ENCODE assay signal across 9 cellular contexts in genomic region chr19:39125199-39125553, GRCh38. TPM values are rescaled to one million over a fixed set of nuclear protein-coding genes. Genes with fewer than 3 reads are reported as not detected.
DNase-seq lines count a peak whose midpoint lies in the region; ATAC-seq and TF ChIP-seq lines count a peak whose summit lies in the region.
"Had no signal": no experiment of that assay in that cellular context is flagged by ENCODE, and none has a peak within 500 bp of the region (broad histone marks: within the 10 kb centered on the region; RNA-seq: fewer than 3 reads in every experiment).

No MANE protein-coding gene starts in this region.

- in situ Hi-C loops in GM13977 (cut with MboI; ENCODE audit: low pct_unique_long_range_greater_than_20kb, low sequenced_read_pairs, unreplicated experiment), result loop anchor here (10.0 kb wide), 1 partner anchor 210 kb away; the partner anchor contains the start of gene GMFG

- H3K36me3 Mint-ChIP-seq in activated T-helper 1 cell treated with anti-CD3 and anti-CD28 coated beads, Interleukin-12 subunit alpha, Interleukin-12 subunit beta, Interleukin-2, Interleukin-4 antibody, amounts not matched to agents 30 ng/mL and 10 ng/mL and 1 ng/mL, durations not matched to agents 14 hours and 24 hours and 36 hours (ENCODE audit: low read depth), result peaks cover 1% of the 10 kb centered on the region

- ATAC-seq in HG03064 (IDR thresholded peaks at IDR 0.05; ENCODE audit: low read depth, unreplicated experiment) (peak; percentile 9), GM18867 (IDR thresholded peaks at IDR 0.05; ENCODE audit: unreplicated experiment) (no peak)
- peak; percentile 44 for ATAC-seq in stimulated activated naive CD8-positive, alpha-beta T cell treated with anti-CD3 and anti-CD28 coated beads, Interleukin-15, amount 100 ng/mL, for 72 hours

- no peaks in the 10 kb centered on the region for H3K36me3 ChIP-seq in iPS-20b (ENCODE audit: insufficient read depth, low read depth, low read length)

- H3K9ac ChIP-seq in iPS-20b (ENCODE audit: low read depth, low read length), result no peak overlapping the region

- H3K27me3 ChIP-seq in iPS-20b (ENCODE audit: insufficient read depth, low read length), result no peaks in the 10 kb centered on the region

- peak overlapping the region; percentile 99 for H3K4me3 Mint-ChIP-seq in activated T-helper 1 cell treated with anti-CD3 and anti-CD28 coated beads, Interleukin-12 subunit alpha, Interleukin-12 subunit beta, Interleukin-2, Interleukin-4 antibody, amounts not matched to agents 30 ng/mL and 10 ng/mL and 1 ng/mL, durations not matched to agents 14 hours and 24 hours and 36 hours
- H3K4me3 Mint-ChIP-seq in stimulated activated naive CD8-positive, alpha-beta T cell treated with anti-CD3 and anti-CD28 coated beads, Interleukin-15, amount 100 ng/mL, for 72 hours, result peak overlapping the region; percentile 89 to 96

- no peaks in the 10 kb centered on the region for H3K9me3 Mint-ChIP-seq in activated T-helper 1 cell treated with anti-CD3 and anti-CD28 coated beads, Interleukin-12 subunit alpha, Interleukin-12 subunit beta, Interleukin-2, Interleukin-4 antibody, amounts not matched to agents 30 ng/mL and 10 ng/mL and 1 ng/mL, durations not matched to agents 14 hours and 24 hours and 36 hours
- no peaks in the 10 kb centered on the region for H3K9me3 Mint-ChIP-seq in stimulated activated naive CD8-positive, alpha-beta T cell treated with anti-CD3 and anti-CD28 coated beads, Interleukin-15, amount 100 ng/mL, for 72 hours

- TF ChIP-seq CTCF in GM13977 (IDR thresholded peaks at IDR 0.05; ENCODE audit: extremely low read depth, insufficient read depth, missing control alignments), result no peak

- peak overlapping the region; percentile 99 for H3K27ac Mint-ChIP-seq in activated T-helper 1 cell treated with anti-CD3 and anti-CD28 coated beads, Interleukin-12 subunit alpha, Interleukin-12 subunit beta, Interleukin-2, Interleukin-4 antibody, amounts not matched to agents 30 ng/mL and 10 ng/mL and 1 ng/mL, durations not matched to agents 14 hours and 24 hours and 36 hours
- peak overlapping the region; percentile 51 to 98 for H3K27ac Mint-ChIP-seq in stimulated activated naive CD8-positive, alpha-beta T cell treated with anti-CD3 and anti-CD28 coated beads, Interleukin-15, amount 100 ng/mL, for 72 hours

- H3K4me1 Mint-ChIP-seq in activated T-helper 1 cell treated with anti-CD3 and anti-CD28 coated beads, Interleukin-12 subunit alpha, Interleukin-12 subunit beta, Interleukin-2, Interleukin-4 antibody, amounts not matched to agents 30 ng/mL and 10 ng/mL and 1 ng/mL, durations not matched to agents 14 hours and 24 hours and 36 hours (ENCODE audit: low read depth), result peaks cover 45% of the 10 kb centered on the region
- peaks cover 64% of the 10 kb centered on the region for H3K4me1 Mint-ChIP-seq in stimulated activated naive CD8-positive, alpha-beta T cell treated with anti-CD3 and anti-CD28 coated beads, Interleukin-15, amount 100 ng/mL, for 72 hours

- H3K27ac ChIP-seq in iPS-20b (ENCODE audit: low read length), result no peak overlapping the region

- H3K9me3 ChIP-seq in iPS-20b (ENCODE audit: insufficient read depth, low read depth, low read length), result no peaks in the 10 kb centered on the region

- peaks cover 4% of the 10 kb centered on the region; the same call in 1 of the 2 replicates for H3K4me1 ChIP-seq in iPS-20b (ENCODE audit: insufficient read depth, low read length)

- intact Hi-C loops in activated T-helper 1 cell treated with anti-CD3 and anti-CD28 coated beads, Interleukin-12 subunit alpha, Interleukin-12 subunit beta, Interleukin-2, Interleukin-4 antibody, amounts not matched to agents 30 ng/mL and 10 ng/mL and 1 ng/mL, durations not matched to agents 14 hours and 24 hours and 36 hours (cut with micrococcal nuclease), result loop anchor here (1.0 to 10.0 kb wide), 3 partner anchors 216 to 550 kb away; partner anchors contain the start of gene PLEKHG2

- no peak for DNase-seq in activated T-helper 1 cell treated with anti-CD3 and anti-CD28 coated beads, Interleukin-12 subunit alpha, Interleukin-12 subunit beta, Interleukin-2, Interleukin-4 antibody, amounts not matched to agents 30 ng/mL and 10 ng/mL and 1 ng/mL, durations not matched to agents 14 hours and 24 hours and 36 hours (ENCODE audit: low spot score)
- DNase-seq in stimulated activated naive CD8-positive, alpha-beta T cell treated with anti-CD3 and anti-CD28 coated beads, Interleukin-15, amount 100 ng/mL, for 72 hours, result no peak
- DNase-seq in activated gamma-delta T cell treated with Interleukin-2 at 50 U/mL for 16 hours, result no peak
- no peak for DNase-seq in central memory CD4-positive, alpha-beta T cell
- no peak for DNase-seq in GM13977 (ENCODE audit: low spot score)

- H3K27me3 Mint-ChIP-seq in activated T-helper 1 cell treated with anti-CD3 and anti-CD28 coated beads, Interleukin-12 subunit alpha, Interleukin-12 subunit beta, Interleukin-2, Interleukin-4 antibody, amounts not matched to agents 30 ng/mL and 10 ng/mL and 1 ng/mL, durations not matched to agents 14 hours and 24 hours and 36 hours (ENCODE audit: insufficient read depth), result peaks cover 9% of the 10 kb centered on the region
- H3K27me3 Mint-ChIP-seq in stimulated activated naive CD8-positive, alpha-beta T cell treated with anti-CD3 and anti-CD28 coated beads, Interleukin-15, amount 100 ng/mL, for 72 hours, result no peaks in the 10 kb centered on the region

- peak overlapping the region; percentile 78; the same call in 1 of the 2 replicates for H3K4me3 ChIP-seq in iPS-20b (ENCODE audit: low read length)

RNA-seq across cellular contexts. Expression of gene PAK4, which starts 0.4 kb away (rescaled TPM):
- 18.5 and 19.9 TPM in 2 replicates for total RNA-seq in activated T-helper 1 cell treated with anti-CD3 and anti-CD28 coated beads, Interleukin-12 subunit alpha, Interleukin-12 subunit beta, Interleukin-2, Interleukin-4 antibody, amounts not matched to agents 30 ng/mL and 10 ng/mL and 1 ng/mL, durations not matched to agents 14 hours and 24 hours and 36 hours

RNA-seq across cellular contexts. Expression of gene ACP7, which starts 41.0 kb away (rescaled TPM):
- total RNA-seq in activated T-helper 1 cell treated with anti-CD3 and anti-CD28 coated beads, Interleukin-12 subunit alpha, Interleukin-12 subunit beta, Interleukin-2, Interleukin-4 antibody, amounts not matched to agents 30 ng/mL and 10 ng/mL and 1 ng/mL, durations not matched to agents 14 hours and 24 hours and 36 hours, result 0.10 TPM in 1 of 2 replicates, not detected in the other
- total RNA-seq: myocyte had no signal
